In the genomic region with DNA sequence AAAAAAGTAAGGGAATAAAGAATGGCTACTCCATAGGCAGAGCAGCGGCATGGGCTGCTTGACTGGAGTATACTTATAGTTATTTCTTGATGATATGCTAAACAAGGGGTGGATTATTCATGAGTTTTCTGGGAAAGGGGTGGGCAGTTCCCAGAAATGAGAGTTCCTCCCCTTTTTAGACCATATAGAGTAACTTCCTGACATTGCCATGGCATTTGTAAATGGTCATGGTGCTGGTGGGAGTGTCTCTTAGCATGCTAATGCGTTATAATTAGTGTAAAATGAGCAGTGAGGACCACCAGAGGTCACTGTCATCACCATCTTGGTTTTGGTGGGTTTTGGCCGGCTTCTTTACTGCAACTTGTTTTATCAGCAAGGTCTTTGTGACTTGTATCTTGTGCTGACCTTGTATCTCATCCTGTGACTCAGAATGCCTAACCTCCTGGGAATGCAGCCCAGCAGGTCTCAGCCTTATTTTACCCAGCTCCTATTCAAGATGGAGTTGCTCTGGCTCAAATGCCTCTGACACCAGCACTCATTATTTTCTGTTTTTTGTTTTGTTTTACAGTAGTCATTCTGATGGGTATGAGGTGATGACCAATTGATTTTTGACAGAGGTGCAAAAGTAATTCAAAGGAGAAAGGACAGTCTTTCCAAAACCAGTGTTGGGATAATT, we compare ENCODE assay signal across 13 cellular contexts. TPM values are rescaled to one million over a fixed set of nuclear protein-coding genes. Genes with fewer than 3 reads are reported as not detected.
DNase-seq lines count a peak whose midpoint lies in the region; ATAC-seq, FAIRE-seq and TF ChIP-seq lines count a peak whose summit lies in the region.
"Not testable (repeated sequence)": the region's sequence is repeated elsewhere in the genome, so short reads cannot be mapped to it uniquely, and the experiment has no call there.
"Had no signal": no experiment of that assay in that cellular context is flagged by ENCODE, and none has a peak within 500 bp of the region (broad histone marks: within the 10 kb centered on the region; RNA-seq: fewer than 3 reads in every experiment).

No MANE protein-coding gene starts in this region.

- H3K4me1 Mint-ChIP-seq in activated CD8-positive, alpha-beta T cell treated with anti-CD3 and anti-CD28 coated beads for 36 hours (ENCODE audit: low read depth), result not testable (repeated sequence)

- peak; percentile 70 for ATAC-seq in HCT116
- peak; percentile 20 for ATAC-seq in activated CD8-positive, alpha-beta T cell treated with anti-CD3 and anti-CD28 coated beads for 36 hours
- ATAC-seq in K562, result peak; percentile 82

- not testable (repeated sequence) for H2AFZ ChIP-seq in HCT116 (ENCODE audit: low read depth, low read length, poor library complexity, severe bottlenecking); PC-9; K562 (ENCODE audit: low read depth, low read length)

- not testable (repeated sequence) for H3K27ac Mint-ChIP-seq in activated CD8-positive, alpha-beta T cell treated with anti-CD3 and anti-CD28 coated beads for 36 hours

- H3K9me3 ChIP-seq in HCT116 (ENCODE audit: control insufficient read depth in 1 of 2, insufficient read depth in 1 of 2, low read depth in 1 of 2, low read length in 2 of 2); PC-9 (ENCODE audit: insufficient read depth, low read depth); K562 (replicated peaks; ENCODE audit: control insufficient read depth, insufficient read depth, low read depth, low read length); testis: not testable (repeated sequence)

- H3K27me3 ChIP-seq in HCT116 (ENCODE audit: insufficient read depth, low read length); PC-9 (ENCODE audit: insufficient read depth, low read depth); K562 (ENCODE audit: control insufficient read depth in 2 of 2, insufficient read depth in 2 of 2, low read length in 2 of 2); testis: not testable (repeated sequence)

- TF ChIP-seq RAD21 in HCT116 (IDR thresholded peaks at IDR 0.05; ENCODE audit: low read depth); K562 (CRISPR knock-in tag; conservative IDR thresholded peaks at IDR 0.05 in 1 of 2, IDR thresholded peaks at IDR 0.05 in 1 of 2): not testable (repeated sequence)

- H3K9me2 ChIP-seq in HCT116 (ENCODE audit: insufficient read depth); PC-9 (ENCODE audit: insufficient read depth): not testable (repeated sequence)

- H3K9me1 ChIP-seq in K562 (ENCODE audit: control insufficient read depth, insufficient read depth, low read length), result not testable (repeated sequence)

- CTCF ChIA-PET in HCT116 (lab: Charles Lee); PC-9 (lab: Charles Lee); activated CD8-positive, alpha-beta T cell treated with anti-CD3 and anti-CD28 coated beads for 36 hours (lab: Charles Lee); K562 (lab: Yijun Ruan, JAX; ENCODE audit: low intra/inter-chr PET ratio): not testable (repeated sequence)

- H3K9ac ChIP-seq in HCT116 (ENCODE audit: low read length); K562 (ENCODE audit: insufficient read depth in 1 of 2, low read depth in 2 of 2, low read length in 2 of 2): not testable (repeated sequence)

- not testable (repeated sequence) for H3K27ac ChIP-seq in HCT116 (ENCODE audit: low read depth, low read length); K562 (ENCODE audit: extremely low read depth, low read depth, low read length); testis
- 0 out of 2 replicates have a peak overlapping the region, but pooled peaks have one; percentile 24 for H3K27ac ChIP-seq in PC-9

- H3K36me3 Mint-ChIP-seq in activated CD8-positive, alpha-beta T cell treated with anti-CD3 and anti-CD28 coated beads for 36 hours (ENCODE audit: low read depth), result not testable (repeated sequence)

- peak; percentile 80 for FAIRE-seq in K562 (lab: Jason Lieb, UNC)

- H3K4me1 ChIP-seq in HCT116 (ENCODE audit: control insufficient read depth in 1 of 2, insufficient read depth in 2 of 2, low read length in 2 of 2); PC-9 (replicated peaks; ENCODE audit: insufficient read depth); K562 (replicated peaks in 1 of 2; ENCODE audit: control insufficient read depth in 2 of 2, insufficient read depth in 2 of 2, low read length in 2 of 2); testis: not testable (repeated sequence)

- in situ Hi-C loops in K562 (cut with MboI), result not testable (repeated sequence)

- not testable (repeated sequence) for H3K36me3 ChIP-seq in HCT116 (ENCODE audit: control insufficient read depth in 1 of 2, insufficient read depth in 2 of 2, low read length in 2 of 2); PC-9 (ENCODE audit: low read depth); K562 (ENCODE audit: control insufficient read depth, insufficient read depth, low read length); testis (ENCODE audit: low read depth, missing control alignments)

- H3K4me2 ChIP-seq in HCT116 (ENCODE audit: low read length); K562 (ENCODE audit: insufficient read depth, low read length): not testable (repeated sequence)
- peak overlapping the region; percentile 40; the same call in 1 of the 2 replicates for H3K4me2 ChIP-seq in PC-9

- DNase-seq in HCT116 (ENCODE audit: low read depth, low spot score); K562 (ENCODE audit: extremely low read depth in 1 of 4, low spot score in 3 of 4): not testable (repeated sequence)
- DNase-seq in PC-9 (peak; percentile 53 to 62), epithelial cell of esophagus (ENCODE audit: low read depth) (peak; percentile 51), kidney tubule cell (ENCODE audit: low spot score) (peak; percentile 10), testis (peak; percentile 31)
- peak; percentile 25 for DNase-seq in activated CD8-positive, alpha-beta T cell treated with anti-CD3 and anti-CD28 coated beads for 36 hours

- H3K79me2 ChIP-seq in HCT116 (ENCODE audit: insufficient read depth, low read length); PC-9 (ENCODE audit: low read depth); K562 (ENCODE audit: control insufficient read depth, insufficient read depth, low read length): not testable (repeated sequence)

- H3K4me3 ChIP-seq in HCT116 (replicated peaks in 1 of 2; ENCODE audit: low read depth in 1 of 2, low read length in 2 of 2); PC-9; K562; epithelial cell of esophagus (ENCODE audit: low read length); testis: not testable (repeated sequence)

- not testable (repeated sequence) for H4K20me1 ChIP-seq in HCT116 (ENCODE audit: insufficient read depth); PC-9 (ENCODE audit: insufficient read depth); K562 (replicated peaks; ENCODE audit: control insufficient read depth, insufficient read depth, low read length)

- intact Hi-C loops in HCT116 (cut with micrococcal nuclease); PC-9 (cut with micrococcal nuclease; ENCODE audit: unreplicated experiment); activated CD8-positive, alpha-beta T cell treated with anti-CD3 and anti-CD28 coated beads for 36 hours (cut with micrococcal nuclease); K562 (cut with micrococcal nuclease); testis (cut with DNase I; ENCODE audit: low total_unique reads): not testable (repeated sequence)

- RAD21 ChIA-PET in HCT116 (lab: Charles Lee; ENCODE audit: low non-redundant PET in 1 of 2, low total read pairs in 2 of 2, uncharacterized antibody in 2 of 2, unreplicated experiment in 2 of 2), result not testable (repeated sequence)

- not testable (repeated sequence) for H3F3A ChIP-seq in PC-9 (ENCODE audit: insufficient read depth, low read depth)

- WGBS in K562 (ENCODE audit: insufficient coverage, low coverage, missing lambda C conversion rate), result no CpG with 5 or more reads among the region's 3 CpGs
- 40% methylated on average over 1 of the region's 3 CpGs; no CpG with 5 or more reads in 1 of the 2 donors for WGBS in testis, 2 donors

- not testable (repeated sequence) for TF ChIP-seq CTCF in HCT116 (IDR thresholded peaks at IDR 0.05 in 2 of 3, conservative IDR thresholded peaks at IDR 0.05 in 1 of 3; ENCODE audit: borderline replicate concordance in 1 of 3, insufficient read depth in 1 of 3, low read depth in 2 of 3, low read length in 2 of 3); PC-9 (conservative IDR thresholded peaks at IDR 0.05); activated CD8-positive, alpha-beta T cell treated with anti-CD3 and anti-CD28 coated beads for 36 hours (IDR thresholded peaks at IDR 0.05); K562 (IDR thresholded peaks at IDR 0.05 in 2 of 3, conservative IDR thresholded peaks at IDR 0.05 in 1 of 3; ENCODE audit: insufficient read depth in 2 of 3, low read depth in 1 of 3, low read length in 3 of 3); epithelial cell of esophagus (IDR thresholded peaks at IDR 0.05; ENCODE audit: insufficient read depth, low read depth, low read length, missing control alignments); testis (IDR thresholded peaks at IDR 0.05)

- not testable (repeated sequence) for H3K9me3 Mint-ChIP-seq in activated CD8-positive, alpha-beta T cell treated with anti-CD3 and anti-CD28 coated beads for 36 hours

- not testable (repeated sequence) for H3K27me3 Mint-ChIP-seq in activated CD8-positive, alpha-beta T cell treated with anti-CD3 and anti-CD28 coated beads for 36 hours

- not testable (repeated sequence) for TF ChIP-seq EP300 in K562 (IDR thresholded peaks at IDR 0.05; ENCODE audit: low read length)

- BruUV-seq in HCT116 (replicated peaks; lab: Mats Ljungman, UMichigan); PC-9 (replicated peaks; lab: Mats Ljungman, UMichigan); K562 (replicated peaks; lab: Mats Ljungman, UMichigan): not testable (repeated sequence)

- not testable (repeated sequence) for TF ChIP-seq POLR2A in HCT116 (IDR thresholded peaks at IDR 0.05; ENCODE audit: borderline replicate concordance, extremely low read depth, insufficient read depth, insufficient read length); K562 (conservative IDR thresholded peaks at IDR 0.05); testis (IDR thresholded peaks at IDR 0.05)

- H3K4me3 Mint-ChIP-seq in activated CD8-positive, alpha-beta T cell treated with anti-CD3 and anti-CD28 coated beads for 36 hours, result not testable (repeated sequence)

- POLR2A ChIA-PET in HCT116 (lab: Charles Lee); PC-9 (lab: Charles Lee; ENCODE audit: unreplicated experiment); activated CD8-positive, alpha-beta T cell treated with anti-CD3 and anti-CD28 coated beads for 36 hours (lab: Charles Lee); K562 (lab: Yijun Ruan, JAX): not testable (repeated sequence)

RNA-seq across cellular contexts. Expression of gene NUTM2F, which starts 23.7 kb away (rescaled TPM):
- not detected for total RNA-seq in HCT116 (2021; ENCODE audit: unreplicated experiment)
- polyA plus RNA-seq in HCT116 (2012), result not detected in 2 replicates
- total RNA-seq in PC-9 (2021), result 0.15 TPM in 1 of 2 replicates, not detected in the other
- not detected for total RNA-seq in activated CD8-positive, alpha-beta T cell treated with anti-CD3 and anti-CD28 coated beads for 36 hours
- not detected in 2 replicates for total RNA-seq in K562 (2011; cell fraction: chromatin; rRNA removed; ENCODE audit: low replicate concordance)
- total RNA-seq in K562 (2011; cell fraction: nucleolus; rRNA removed), result not detected in 2 replicates
- not detected in 2 replicates for total RNA-seq in K562 (2011; cell fraction: nucleoplasm; rRNA removed)
- not detected in 2 replicates for total RNA-seq in K562 (2014; rRNA removed)
- not detected in 2 replicates for total RNA-seq in K562 (2014; rRNA removed; fragmentation: Illumina TruSeq; extraction: Trizol)
- not detected in 2 replicates for total RNA-seq in K562 (2015; rRNA removed; fragmentation: Illumina TruSeq; extraction: Trizol)
- total RNA-seq in K562 (2021), result not detected in 2 replicates
- polyA plus RNA-seq in K562 (2011; rRNA removed), result not detected in 2 replicates
- not detected in 2 replicates for polyA plus RNA-seq in K562 (2011; cell fraction: cytosol; rRNA removed)
- polyA plus RNA-seq in K562 (2011; cell fraction: nucleus; rRNA removed), result not detected in 2 replicates
- polyA plus RNA-seq in K562 (2012), result 0.17 TPM in 1 of 2 replicates, not detected in the other
- polyA plus RNA-seq in K562 (2014; fragmentation: Illumina TruSeq; extraction: Trizol), result not detected in 2 replicates
- not detected for polyA plus RNA-seq in K562 (2014; fragmentation: Nextera tagmentation; extraction: Ambion mirVana)
- 0.04 TPM in 1 of 2 replicates, not detected in the other for polyA plus RNA-seq in K562 (2014; rRNA removed)
- polyA minus RNA-seq in K562 (2011; rRNA and poly(A)+ RNA removed), result not detected in 2 replicates
- polyA minus RNA-seq in K562 (2011; cell fraction: cytosol; rRNA and poly(A)+ RNA removed), result not detected in 2 replicates
- polyA minus RNA-seq in K562 (2011; cell fraction: nucleus; rRNA and poly(A)+ RNA removed), result not detected in 2 replicates
- 1 to 10 TPM; 1.1 to 3.9 TPM for total RNA-seq in testis
- polyA plus RNA-seq in testis (ENCODE audit: insufficient read depth, low read depth, low replicate concordance), result 2.1 TPM
- total RNA-seq: A172; A673; Calu3; CD4-positive, alpha-beta memory T cell; Daoy had no signal
- polyA plus RNA-seq: BJ; CD4-positive, alpha-beta memory T cell had no signal

Comparison
In these comparisons a context has a peak if more than half of its experiments do, and no peak if none do; other contexts are left out.
1. ATAC-seq: peak in every context shown above with its lines; median percentile 82 in K562; 70 in HCT116; 20 in activated CD8-positive, alpha-beta T cell treated with anti-CD3 and anti-CD28 coated beads for 36 hours.